Comparison of ENCODE assay signal across 8 cellular contexts in the genomic region with DNA sequence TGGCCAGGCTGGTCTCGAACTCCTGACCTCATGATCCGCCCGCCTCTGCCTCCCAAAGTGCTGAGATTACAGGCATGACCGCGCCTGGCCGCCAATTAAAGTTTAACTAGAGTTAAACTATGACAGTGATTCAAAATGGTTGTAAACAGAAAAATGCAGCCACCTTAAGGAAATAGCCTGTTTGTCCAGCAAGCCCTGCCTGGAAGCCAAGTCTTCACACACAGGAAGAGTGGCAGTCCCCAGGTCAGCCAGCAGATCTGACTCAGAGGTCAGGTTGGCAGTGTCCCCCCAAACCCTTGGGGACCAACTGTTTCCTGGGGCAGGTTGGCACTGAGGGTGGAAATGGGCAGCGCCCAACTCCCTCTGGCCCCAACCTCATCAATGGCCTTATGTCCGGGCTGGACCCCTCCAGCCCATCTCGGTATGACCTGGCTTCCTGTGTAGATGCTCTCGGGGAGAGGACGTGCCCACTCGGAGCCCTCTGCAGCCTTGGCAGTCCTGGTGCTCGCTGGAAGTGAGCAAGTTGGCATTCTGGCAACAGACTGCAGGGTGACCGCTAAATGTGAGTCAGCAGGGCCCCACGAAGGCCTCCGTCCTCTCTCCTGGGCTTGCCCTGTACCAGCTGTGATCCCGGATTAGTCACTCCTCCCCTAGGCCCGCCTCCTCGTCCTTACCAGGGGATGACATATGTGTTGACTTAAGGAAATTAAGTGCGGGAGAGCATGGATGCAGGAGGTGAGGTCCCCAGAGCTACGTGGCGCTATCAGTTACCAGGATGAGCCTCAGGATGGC. TPM values are rescaled to one million over a fixed set of nuclear protein-coding genes. Genes with fewer than 3 reads are reported as not detected.
DNase-seq lines count a peak whose midpoint lies in the region; ATAC-seq and TF ChIP-seq lines count a peak whose summit lies in the region.

No MANE protein-coding gene starts in this region.

- no peak for TF ChIP-seq CTCF in lower lobe of right lung (IDR thresholded peaks at IDR 0.05)

- no peaks in the 10 kb centered on the region for H3K9me3 ChIP-seq in lower lobe of right lung

- POLR2A ChIA-PET in activated CD4-positive, alpha-beta memory T cell treated with anti-CD3 and anti-CD28 coated beads for 36 hours (lab: Charles Lee), result interaction anchor here (0.9 to 3.0 kb wide), 6 partner anchors 10 to 27 kb away, joined by 3 to 42 read pairs (median 4); partner anchors contain the start of gene HSP90AB1

- intact Hi-C loops in activated CD4-positive, alpha-beta memory T cell treated with anti-CD3 and anti-CD28 coated beads for 36 hours (cut with micrococcal nuclease), result loop anchor here (1.0 to 5.0 kb wide), 3 partner anchors 13 to 140 kb away; partner anchors contain the start of gene NFKBIE
- intact Hi-C loops in lower lobe of right lung (cut with DNase I), result loop anchor here (10.0 kb wide), 1 partner anchor 62 kb away; no protein-coding TSS in a partner anchor

- H3K4me1 Mint-ChIP-seq in activated CD4-positive, alpha-beta memory T cell treated with anti-CD3 and anti-CD28 coated beads for 36 hours (ENCODE audit: low read depth), result peaks cover 29% of the 10 kb centered on the region

- H3K27ac ChIP-seq in lower lobe of right lung, result peak overlapping the region; percentile 93

- H3K27ac Mint-ChIP-seq in activated CD4-positive, alpha-beta memory T cell treated with anti-CD3 and anti-CD28 coated beads for 36 hours, result peak overlapping the region; percentile 95

- H3K36me3 Mint-ChIP-seq in activated CD4-positive, alpha-beta memory T cell treated with anti-CD3 and anti-CD28 coated beads for 36 hours, result peaks cover 13% of the 10 kb centered on the region

- peak overlapping the region; percentile 83 for H3K4me3 Mint-ChIP-seq in activated CD4-positive, alpha-beta memory T cell treated with anti-CD3 and anti-CD28 coated beads for 36 hours

- peak; percentile 60 for ATAC-seq in GM19351 (IDR thresholded peaks at IDR 0.05; ENCODE audit: unreplicated experiment)
- peak; percentile 37 for ATAC-seq in HG03521 (IDR thresholded peaks at IDR 0.05; ENCODE audit: unreplicated experiment)
- peak; percentile 95 to 97 for ATAC-seq in lower lobe of right lung

- peaks cover 10% of the 10 kb centered on the region for H3K36me3 ChIP-seq in lower lobe of right lung

- CTCF ChIA-PET in activated CD4-positive, alpha-beta memory T cell treated with anti-CD3 and anti-CD28 coated beads for 36 hours (lab: Charles Lee), result interaction anchor here (0.5 to 2.1 kb wide), 11 partner anchors 10 to 1007 kb away, joined by 3 to 27 read pairs (median 3); partner anchors contain the start of genes AARS2, HSP90AB1, SLC29A1 and SLC35B2

- H3K9me3 Mint-ChIP-seq in activated CD4-positive, alpha-beta memory T cell treated with anti-CD3 and anti-CD28 coated beads for 36 hours, result no peaks in the 10 kb centered on the region

- no peaks in the 10 kb centered on the region for H3K27me3 Mint-ChIP-seq in activated CD4-positive, alpha-beta memory T cell treated with anti-CD3 and anti-CD28 coated beads for 36 hours

- DNase-seq in AML-193 (lab: John Stamatoyannopoulos, UW) (peak; percentile 94 to 96), NCI-H748 treated with DMSO at 0.1 percent for 48 hours (lab: John Stamatoyannopoulos, UW) (peak; percentile 91), lower lobe of right lung (peak; percentile 93)
- DNase-seq in activated CD4-positive, alpha-beta memory T cell treated with anti-CD3 and anti-CD28 coated beads for 36 hours, result peak; percentile 90
- peak; percentile 47 for DNase-seq in effector CD8-positive, alpha-beta T cell (lab: John Stamatoyannopoulos, UW)
- peak; percentile 59 for DNase-seq in stimulated activated CD8-positive, alpha-beta memory T cell treated with anti-CD3 and anti-CD28 coated beads, Interleukin-12 subunit alpha, Interleukin-12 subunit beta, amount 100 ng/mL, for 1 hour (ENCODE audit: low read depth)

- peaks cover 43% of the 10 kb centered on the region for H3K4me1 ChIP-seq in lower lobe of right lung

- H3K27me3 ChIP-seq in lower lobe of right lung (ENCODE audit: low read depth), result no peaks in the 10 kb centered on the region

- H3K4me3 ChIP-seq in lower lobe of right lung, result peak overlapping the region; percentile 66

RNA-seq across cellular contexts. Expression of gene HSP90AB1, which starts 9.7 kb away (rescaled TPM):
- total RNA-seq in activated CD4-positive, alpha-beta memory T cell treated with anti-CD3 and anti-CD28 coated beads for 36 hours, result 1,000 to 10,000 TPM; 1,671 to 1,695 TPM
- 680 TPM for total RNA-seq in lower lobe of right lung

RNA-seq across cellular contexts. Expression of gene SLC29A1, which starts 13.8 kb away (rescaled TPM):
- 10 to 100 TPM; 47.6 to 50.0 TPM for total RNA-seq in activated CD4-positive, alpha-beta memory T cell treated with anti-CD3 and anti-CD28 coated beads for 36 hours
- 36.2 TPM for total RNA-seq in lower lobe of right lung

RNA-seq across cellular contexts. Expression of gene SLC35B2, which starts 20.1 kb away (rescaled TPM):
- 10 to 100 TPM; 16.5 to 16.8 TPM for total RNA-seq in activated CD4-positive, alpha-beta memory T cell treated with anti-CD3 and anti-CD28 coated beads for 36 hours
- total RNA-seq in lower lobe of right lung, result 23.8 TPM

RNA-seq across cellular contexts. Expression of gene MYMX, which starts 20.5 kb away (rescaled TPM):
- not detected for total RNA-seq in activated CD4-positive, alpha-beta memory T cell treated with anti-CD3 and anti-CD28 coated beads for 36 hours
- not detected for total RNA-seq in lower lobe of right lung

RNA-seq across cellular contexts. Expression of gene NFKBIE, which starts 28.1 kb away (rescaled TPM):
- total RNA-seq in activated CD4-positive, alpha-beta memory T cell treated with anti-CD3 and anti-CD28 coated beads for 36 hours, result 10 to 100 TPM; 24.7 to 25.1 TPM
- 10.4 TPM for total RNA-seq in lower lobe of right lung

Comparison
In these comparisons a context has a peak if more than half of its experiments do, and no peak if none do; other contexts are left out.
1. Peak in every context shown above with its lines: DNase-seq, ATAC-seq, H3K4me3 ChIP-seq and H3K27ac ChIP-seq.
2. ATAC-seq: peak in every context shown above with its lines; median percentile 96 in lower lobe of right lung; 60 in GM19351; 37 in HG03521.